In genomic region chr3:4856986-4857385, GRCh38 we compare ENCODE assay signal across 17 cellular contexts.
DNase-seq lines count a peak whose midpoint lies in the region; ATAC-seq, FAIRE-seq and TF ChIP-seq lines count a peak whose summit lies in the region.
"Had no signal": no experiment of that assay in that cellular context is flagged by ENCODE, and none has a peak within 500 bp of the region (broad histone marks: within the 10 kb centered on the region; RNA-seq: fewer than 3 reads in every experiment).

No MANE protein-coding gene starts in this region.

- H3K27ac ChIP-seq in liver (ENCODE audit: low read depth in 1 of 2, low read length in 2 of 2) (peak overlapping the region; percentile 67 to 69), HepG2 (ENCODE audit: extremely low read length, insufficient read depth, low read length) (no peak overlapping the region), VCaP (peak overlapping the region; percentile 81), hepatocyte (peak overlapping the region; percentile 27)

- POLR2A ChIA-PET in HepG2 (lab: Yijun Ruan, JAX), result no interaction called here

- no peak overlapping the region for H3K4me3 ChIP-seq in liver (ENCODE audit: low read depth in 1 of 3, low read length in 3 of 3)
- no peak overlapping the region for H3K4me3 ChIP-seq in HepG2 (replicated peaks in 1 of 3; ENCODE audit: insufficient read depth in 1 of 3, low read depth in 2 of 3, low read length in 3 of 3)
- H3K4me3 ChIP-seq in hepatocyte, result no peak overlapping the region
- H3K4me3 ChIP-seq: GM23338 had no signal

- ATAC-seq in HepG2 (no peak), Right ventricle myocardium superior (ENCODE audit: poor library complexity) (no peak), HG03175 (IDR thresholded peaks at IDR 0.05; ENCODE audit: unreplicated experiment) (no peak), HG03095 (IDR thresholded peaks at IDR 0.05; ENCODE audit: unreplicated experiment) (no peak)
- ATAC-seq: GM23338, PC-3 had no signal

- H3K9ac ChIP-seq in liver (ENCODE audit: low read depth in 1 of 2, low read length in 2 of 2) (no peak overlapping the region), HepG2 (ENCODE audit: insufficient read depth, low read depth, low read length) (no peak overlapping the region)

- peaks cover 0 to 16% (median 2%) of the 10 kb centered on the region in 4 donors for H3K4me1 ChIP-seq in liver (ENCODE audit: control insufficient read depth in 4 of 4, insufficient read depth in 4 of 4, low read length in 3 of 4)
- H3K4me1 ChIP-seq in HepG2 (ENCODE audit: insufficient read depth, low read length), result peaks cover 11% of the 10 kb centered on the region; the same call in 1 of the 2 replicates
- H3K4me1 ChIP-seq in hepatocyte (ENCODE audit: insufficient read depth), result no peaks in the 10 kb centered on the region

- peaks cover 0 to 5% (median 2%) of the 10 kb centered on the region in 4 donors for H3K9me3 ChIP-seq in liver (ENCODE audit: control insufficient read depth in 4 of 4, low read length in 3 of 4)
- peaks cover 5% of the 10 kb centered on the region; the same call in 1 of the 2 replicates for H3K9me3 ChIP-seq in HepG2 (ENCODE audit: low read length)
- H3K9me3 ChIP-seq in hepatocyte (ENCODE audit: low read depth), result no peaks in the 10 kb centered on the region

- H3K4me2 ChIP-seq in HepG2 (ENCODE audit: low read depth, low read length) (no peak overlapping the region), hepatocyte (no peak overlapping the region)
- H3K4me2 ChIP-seq: GM23338 had no signal

- no TSS peak for BruUV-seq in HepG2 (replicated peaks; lab: Mats Ljungman, UMichigan)

- TF ChIP-seq POLR2A in HepG2 (IDR thresholded peaks at IDR 0.05; ENCODE audit: insufficient read depth in 1 of 2, low read depth in 2 of 2, low read length in 2 of 2), result no peak

- no peak for TF ChIP-seq EP300 in HepG2 (IDR thresholded peaks at IDR 0.05; ENCODE audit: low read depth in 2 of 2, low read length in 2 of 2)
- TF ChIP-seq EP300 in HepG2 (CRISPR knock-in tag; IDR thresholded peaks at IDR 0.05; ENCODE audit: borderline replicate concordance), result no peak

- no peaks in the 10 kb centered on the region for H3K36me3 ChIP-seq in liver (ENCODE audit: control insufficient read depth in 4 of 4, insufficient read depth in 3 of 4, low read depth in 1 of 4, low read length in 3 of 4)
- H3K36me3 ChIP-seq in HepG2 (replicated peaks in 1 of 2; ENCODE audit: control insufficient read depth in 1 of 2, insufficient read depth in 2 of 2, low read length in 2 of 2), result no peaks in the 10 kb centered on the region
- H3K36me3 ChIP-seq in hepatocyte (replicated peaks; ENCODE audit: insufficient read depth, low read depth), result no peaks in the 10 kb centered on the region

- no peak for FAIRE-seq in HepG2 (lab: Jason Lieb, UNC)
- FAIRE-seq: A204.1, G401.6, GM12892 had no signal

- H4K20me1 ChIP-seq in HepG2 (ENCODE audit: insufficient read depth, low read length) (no peaks in the 10 kb centered on the region), hepatocyte (ENCODE audit: insufficient read depth, poor library complexity, severe bottlenecking) (no peaks in the 10 kb centered on the region)

- H3K27me3 ChIP-seq in liver (ENCODE audit: control insufficient read depth in 4 of 4, insufficient read depth in 4 of 4, low read length in 3 of 4), result no peaks in the 10 kb centered on the region
- no peaks in the 10 kb centered on the region; a peak in 1 of 5 replicates for H3K27me3 ChIP-seq in HepG2 (ENCODE audit: control insufficient read depth in 1 of 2, insufficient read depth in 2 of 2, low read length in 2 of 2)
- no peaks in the 10 kb centered on the region for H3K27me3 ChIP-seq in hepatocyte

- H2AFZ ChIP-seq in HepG2 (ENCODE audit: low read length) (no peak overlapping the region), hepatocyte (no peak overlapping the region)
- H2AFZ ChIP-seq: GM23338 had no signal

- TF ChIP-seq RAD21 in liver (IDR thresholded peaks at IDR 0.05) (no peak), HepG2 (CRISPR knock-in tag; IDR thresholded peaks at IDR 0.05) (no peak)

- H3K79me2 ChIP-seq in HepG2 (ENCODE audit: insufficient read depth, low read length) (no peaks in the 10 kb centered on the region), hepatocyte (no peaks in the 10 kb centered on the region)

- DNase-seq in HepG2 (ENCODE audit: low spot score) (no peak), hepatocyte (ENCODE audit: low spot score) (no peak), Right ventricle myocardium superior (no peak), 8988T (no peak)
- DNase-seq: CD4-positive, CD25-positive, alpha-beta regulatory T cell; DMS79; HFFc6; NCI-H226; PC-3 had no signal

- CTCF ChIA-PET in HepG2 (lab: Yijun Ruan, JAX; ENCODE audit: low intra/inter-chr PET ratio, low total read pairs), result no interaction called here

- intact Hi-C loops in HepG2 (cut with micrococcal nuclease; ENCODE audit: unreplicated experiment), result no loop called here
- intact Hi-C loops in Right ventricle myocardium superior (cut with DNase I), result no loop called here

- WGBS in liver, result 78% methylated on average over 5 of the region's 5 CpGs
- 71% methylated on average over 5 of the region's 5 CpGs for WGBS in HepG2 (ENCODE audit: low lambda C conversion rate)
- 53% methylated on average over 5 of the region's 5 CpGs for WGBS in hepatocyte (ENCODE audit: low lambda C conversion rate, missing lambda C conversion rate)

- H3K9me2 ChIP-seq in hepatocyte (replicated peaks; ENCODE audit: insufficient read depth), result no peaks in the 10 kb centered on the region

- TF ChIP-seq CTCF in liver (IDR thresholded peaks at IDR 0.05; ENCODE audit: low read depth, low read length, missing input control) (no peak), HepG2 (CRISPR knock-in tag; IDR thresholded peaks at IDR 0.05) (no peak), VCaP (conservative IDR thresholded peaks at IDR 0.05) (no peak), hepatocyte (IDR thresholded peaks at IDR 0.05; ENCODE audit: poor library complexity) (no peak)

- in situ Hi-C loops in HepG2 (cut with HindIII; ENCODE audit: extremely low pct_ligation_motif_present, low pct_unique_long_range_greater_than_20kb), result no loop called here

TF ChIP-seq in liver, 16 proteins besides CTCF, POLR2A, EP300 and RAD21 (continues in another document):
- no peak for TF ChIP-seq EGR1 (IDR thresholded peaks at IDR 0.05; ENCODE audit: low read depth in 2 of 2)
- no peak for TF ChIP-seq TAF1 (conservative IDR thresholded peaks at IDR 0.05)
- no peak for TF ChIP-seq YY1 (IDR thresholded peaks at IDR 0.05)
- no peak for TF ChIP-seq HNF4G (IDR thresholded peaks at IDR 0.05)
- TF ChIP-seq REST (IDR thresholded peaks at IDR 0.05), result no peak
- no peak for TF ChIP-seq FOXA1 (IDR thresholded peaks at IDR 0.05)
- no peak for TF ChIP-seq JUND (IDR thresholded peaks at IDR 0.05)

TF ChIP-seq in HepG2, 621 proteins besides CTCF, POLR2A, EP300 and RAD21:
- no peak for TF ChIP-seq ZBTB20 (CRISPR knock-in tag; IDR thresholded peaks at IDR 0.05; ENCODE audit: borderline replicate concordance, low read depth)
- no peak for TF ChIP-seq SETDB1 (CRISPR knock-in tag; IDR thresholded peaks at IDR 0.05; ENCODE audit: borderline replicate concordance)
- TF ChIP-seq MTA1 (CRISPR knock-in tag; IDR thresholded peaks at IDR 0.05; ENCODE audit: borderline replicate concordance), result no peak
- TF ChIP-seq PAWR (CRISPR knock-in tag; IDR thresholded peaks at IDR 0.05; ENCODE audit: borderline replicate concordance), result no peak
- no peak for TF ChIP-seq ZNF235 (CRISPR knock-in tag; IDR thresholded peaks at IDR 0.05; ENCODE audit: borderline replicate concordance)
- no peak for TF ChIP-seq LCORL (IDR thresholded peaks at IDR 0.05)
- no peak for TF ChIP-seq LCORL (CRISPR knock-in tag; IDR thresholded peaks at IDR 0.05)
- no peak for TF ChIP-seq TSC22D2 (CRISPR knock-in tag; IDR thresholded peaks at IDR 0.05; ENCODE audit: borderline replicate concordance)
